In the genomic region with DNA sequence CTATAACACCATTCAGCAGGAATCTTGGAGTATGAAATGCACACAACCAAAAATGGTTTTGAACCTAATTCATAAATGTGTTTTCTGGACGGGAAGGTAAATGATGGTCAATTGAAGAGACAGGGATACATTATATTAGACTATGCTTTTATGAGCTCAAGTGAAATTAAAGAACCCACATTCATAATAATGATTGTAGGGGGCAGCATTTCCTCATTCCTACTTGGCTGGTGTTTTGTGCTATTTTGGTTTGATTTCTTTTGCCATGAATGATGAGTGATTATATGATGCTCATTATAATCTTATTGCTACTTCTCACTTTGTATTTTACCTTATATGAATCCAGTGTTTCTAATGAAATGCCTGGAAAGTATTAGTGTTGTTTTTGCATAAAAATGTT, we compare ENCODE assay signal across 17 cellular contexts. TPM values are rescaled to one million over a fixed set of nuclear protein-coding genes. Genes with fewer than 3 reads are reported as not detected.
DNase-seq lines count a peak whose midpoint lies in the region; ATAC-seq and TF ChIP-seq lines count a peak whose summit lies in the region.
"Had no signal": no experiment of that assay in that cellular context is flagged by ENCODE, and none has a peak within 500 bp of the region (broad histone marks: within the 10 kb centered on the region; RNA-seq: fewer than 3 reads in every experiment).

No MANE protein-coding gene starts in this region.

- no peaks in the 10 kb centered on the region for H3K9me3 ChIP-seq in Loucy (ENCODE audit: insufficient read depth, low read depth, low read length)
- H3K9me3 ChIP-seq in OCI-LY1 (ENCODE audit: low read length), result no peaks in the 10 kb centered on the region
- H3K9me3 ChIP-seq: BLaER1 had no signal

- 0 out of 2 replicates have a peak, but pooled peaks have one; percentile 7 for TF ChIP-seq CTCF in C4-2B (conservative IDR thresholded peaks at IDR 0.05)
- peak; percentile 22; the same call in 1 of the 2 replicates for TF ChIP-seq CTCF in Loucy (conservative IDR thresholded peaks at IDR 0.05; ENCODE audit: low read length)
- peak; percentile 12; the same call in 1 of the 2 replicates for TF ChIP-seq CTCF in OCI-LY1 (IDR thresholded peaks at IDR 0.05; ENCODE audit: low read length)

- H4K20me1 ChIP-seq in Loucy (ENCODE audit: insufficient read depth, low read length, poor library complexity, severe bottlenecking), result no peaks in the 10 kb centered on the region
- no peaks in the 10 kb centered on the region for H4K20me1 ChIP-seq in OCI-LY1 (ENCODE audit: insufficient read depth, low read length)
- H4K20me1 ChIP-seq: BLaER1 had no signal

- DNase-seq in NCI-H1417 treated with DMSO at 0.1 percent for 48 hours (lab: John Stamatoyannopoulos, UW), result no peak
- DNase-seq in GF-D8 (lab: John Stamatoyannopoulos, UW), result no peak
- DNase-seq in sciatic nerve (ENCODE audit: low spot score), result no peak
- DNase-seq: CD4-positive, alpha-beta T cell; CD8-positive, alpha-beta memory T cell; DMS53; DMS79 treated with DMSO at 0.1 percent for 48 hours; GM23248; H7; HCEC 1CT had no signal

- H3K27me3 ChIP-seq in Loucy (ENCODE audit: insufficient read depth, low read length, poor library complexity, severe bottlenecking) (no peaks in the 10 kb centered on the region), OCI-LY1 (ENCODE audit: insufficient read depth, low read length) (no peaks in the 10 kb centered on the region)
- H3K27me3 ChIP-seq: BLaER1 had no signal

- no peak overlapping the region for H3K9ac ChIP-seq in Loucy (ENCODE audit: low read depth, low read length, poor library complexity, severe bottlenecking)
- no peak overlapping the region for H3K9ac ChIP-seq in OCI-LY1 (ENCODE audit: low read length)
- H3K9ac ChIP-seq: BLaER1, GM23248 had no signal

- intact Hi-C loops in sciatic nerve (cut with DNase I), result no loop called here

- H3K27ac ChIP-seq in C4-2B (no peak overlapping the region), OCI-LY1 (ENCODE audit: low read depth, low read length, poor library complexity, severe bottlenecking) (no peak overlapping the region)
- H3K27ac ChIP-seq: BLaER1, GM23248 had no signal

- H2AFZ ChIP-seq in Loucy (ENCODE audit: low read length), result no peak overlapping the region
- no peak overlapping the region for H2AFZ ChIP-seq in OCI-LY1 (ENCODE audit: low read length)
- H2AFZ ChIP-seq: GM23248 had no signal

- no peaks in the 10 kb centered on the region for H3F3A ChIP-seq in Loucy (ENCODE audit: low read depth)
- no peaks in the 10 kb centered on the region for H3F3A ChIP-seq in OCI-LY1 (ENCODE audit: insufficient read depth, low read length)

- H3K4me3 ChIP-seq in Loucy (ENCODE audit: low read length, poor library complexity, severe bottlenecking) (no peak overlapping the region), OCI-LY1 (ENCODE audit: low read depth, low read length, poor library complexity, severe bottlenecking) (no peak overlapping the region)
- H3K4me3 ChIP-seq: BLaER1, GM12878, GM23248 had no signal

- ATAC-seq in sciatic nerve, result no peak
- ATAC-seq: GM12878 had no signal

- H3K4me2 ChIP-seq in Loucy (ENCODE audit: low read depth, low read length, poor library complexity, severe bottlenecking) (no peak overlapping the region), OCI-LY1 (ENCODE audit: low read length) (no peak overlapping the region)
- H3K4me2 ChIP-seq: BLaER1 had no signal

- no peaks in the 10 kb centered on the region for H3K9me2 ChIP-seq in Loucy (replicated peaks; ENCODE audit: low read depth, low read length)
- no peaks in the 10 kb centered on the region for H3K9me2 ChIP-seq in OCI-LY1 (ENCODE audit: low read depth, low read length)

- H3K4me1 ChIP-seq in Loucy (ENCODE audit: insufficient read depth, low read length, poor library complexity, severe bottlenecking) (no peaks in the 10 kb centered on the region), OCI-LY1 (ENCODE audit: insufficient read depth, low read length, severe bottlenecking) (no peaks in the 10 kb centered on the region)
- H3K4me1 ChIP-seq: BLaER1 had no signal

- H3K79me2 ChIP-seq in Loucy (ENCODE audit: insufficient read depth, low read length) (no peaks in the 10 kb centered on the region), OCI-LY1 (ENCODE audit: insufficient read depth, low read length) (no peaks in the 10 kb centered on the region)

- H3K36me3 ChIP-seq in Loucy (ENCODE audit: insufficient read depth, low read length) (no peaks in the 10 kb centered on the region), OCI-LY1 (ENCODE audit: insufficient read depth, low read length) (no peaks in the 10 kb centered on the region)
- H3K36me3 ChIP-seq: BLaER1 had no signal

RNA-seq across cellular contexts. Expression of gene OR2L3, which starts 0.4 kb away (rescaled TPM):
- 0.13 TPM for total RNA-seq in sciatic nerve
- total RNA-seq: B cell; CD4-positive, alpha-beta T cell; CD8-positive, alpha-beta memory T cell; GM12878; GM23248; H1; H7 had no signal

RNA-seq across cellular contexts. Expression of gene OR2L2, which starts 17.1 kb away (rescaled TPM):
- total RNA-seq in sciatic nerve, result 0.53 TPM
- total RNA-seq: CD8-positive, alpha-beta memory T cell; GM23248; H1; H7 had no signal

RNA-seq across cellular contexts. Expression of gene OR2L5, which starts 33.5 kb away (rescaled TPM):
- total RNA-seq in sciatic nerve, result not detected
- total RNA-seq: CD4-positive, alpha-beta T cell; CD8-positive, alpha-beta memory T cell; GM12878; GM23248; H1; H7 had no signal

RNA-seq across cellular contexts. Expression of gene OR2L13, which starts 48.0 kb away (rescaled TPM):
- total RNA-seq in sciatic nerve, result 0.36 TPM
- total RNA-seq: B cell; CD4-positive, alpha-beta T cell; CD8-positive, alpha-beta memory T cell; GM12878; GM23248; H1; H7 had no signal
